Comparison of ENCODE assay signal across 8 cellular contexts in genomic region chr2:65064728-65065552, GRCh38. TPM values are rescaled to one million over a fixed set of nuclear protein-coding genes. Genes with fewer than 3 reads are reported as not detected.
DNase-seq lines count a peak whose midpoint lies in the region; ATAC-seq and TF ChIP-seq lines count a peak whose summit lies in the region.

No MANE protein-coding gene starts in this region.

- H3K4me3 Mint-ChIP-seq in activated T-helper 1 cell treated with anti-CD3 and anti-CD28 coated beads, Interleukin-12 subunit alpha, Interleukin-12 subunit beta, Interleukin-2, Interleukin-4 antibody, amounts not matched to agents 30 ng/mL and 10 ng/mL and 1 ng/mL, durations not matched to agents 14 hours and 24 hours and 36 hours: no peak overlapping the region

- no peaks in the 10 kb centered on the region for H3K9me3 Mint-ChIP-seq in activated T-helper 1 cell treated with anti-CD3 and anti-CD28 coated beads, Interleukin-12 subunit alpha, Interleukin-12 subunit beta, Interleukin-2, Interleukin-4 antibody, amounts not matched to agents 30 ng/mL and 10 ng/mL and 1 ng/mL, durations not matched to agents 14 hours and 24 hours and 36 hours

- H3K4me3 ChIP-seq in foreskin fibroblast (ENCODE audit: low read depth in 1 of 2, low read length in 2 of 2): peak overlapping the region; percentile 12 to 13

- H3K4me1 Mint-ChIP-seq in activated T-helper 1 cell treated with anti-CD3 and anti-CD28 coated beads, Interleukin-12 subunit alpha, Interleukin-12 subunit beta, Interleukin-2, Interleukin-4 antibody, amounts not matched to agents 30 ng/mL and 10 ng/mL and 1 ng/mL, durations not matched to agents 14 hours and 24 hours and 36 hours (ENCODE audit: low read depth): peaks cover 38% of the 10 kb centered on the region

- peak; percentile 11 for DNase-seq in COR-L47 (lab: John Stamatoyannopoulos, UW)
- peak; percentile 66 for DNase-seq in NCI-H460 (ENCODE audit: extremely low read depth, low read depth)
- DNase-seq in activated T-helper 1 cell treated with anti-CD3 and anti-CD28 coated beads, Interleukin-12 subunit alpha, Interleukin-12 subunit beta, Interleukin-2, Interleukin-4 antibody, amounts not matched to agents 30 ng/mL and 10 ng/mL and 1 ng/mL, durations not matched to agents 14 hours and 24 hours and 36 hours (ENCODE audit: low spot score): peak; percentile 38
- peak; percentile 89 to 93 for DNase-seq in foreskin fibroblast
- DNase-seq in nucleus accumbens (lab: John Stamatoyannopoulos, UW): peak in 45 of 56 donors; percentile 9 to 84 (median 42)

- peak overlapping the region; percentile 68 for H3K27ac Mint-ChIP-seq in activated T-helper 1 cell treated with anti-CD3 and anti-CD28 coated beads, Interleukin-12 subunit alpha, Interleukin-12 subunit beta, Interleukin-2, Interleukin-4 antibody, amounts not matched to agents 30 ng/mL and 10 ng/mL and 1 ng/mL, durations not matched to agents 14 hours and 24 hours and 36 hours

- H3K27me3 Mint-ChIP-seq in activated T-helper 1 cell treated with anti-CD3 and anti-CD28 coated beads, Interleukin-12 subunit alpha, Interleukin-12 subunit beta, Interleukin-2, Interleukin-4 antibody, amounts not matched to agents 30 ng/mL and 10 ng/mL and 1 ng/mL, durations not matched to agents 14 hours and 24 hours and 36 hours (ENCODE audit: insufficient read depth): peaks cover 4% of the 10 kb centered on the region

- intact Hi-C loops in activated T-helper 1 cell treated with anti-CD3 and anti-CD28 coated beads, Interleukin-12 subunit alpha, Interleukin-12 subunit beta, Interleukin-2, Interleukin-4 antibody, amounts not matched to agents 30 ng/mL and 10 ng/mL and 1 ng/mL, durations not matched to agents 14 hours and 24 hours and 36 hours (cut with micrococcal nuclease): loop anchor here (1.0 kb wide), 4 partner anchors 65 to 508 kb away; partner anchors contain the start of gene RAB1A

- peak; percentile 61 for TF ChIP-seq CTCF in foreskin fibroblast (IDR thresholded peaks at IDR 0.05; ENCODE audit: low read depth, low read length)

- no peaks in the 10 kb centered on the region for H3K36me3 Mint-ChIP-seq in activated T-helper 1 cell treated with anti-CD3 and anti-CD28 coated beads, Interleukin-12 subunit alpha, Interleukin-12 subunit beta, Interleukin-2, Interleukin-4 antibody, amounts not matched to agents 30 ng/mL and 10 ng/mL and 1 ng/mL, durations not matched to agents 14 hours and 24 hours and 36 hours (ENCODE audit: low read depth)

- ATAC-seq in GM19023 (IDR thresholded peaks at IDR 0.05; ENCODE audit: unreplicated experiment): peak; percentile 75
- peak; percentile 74 for ATAC-seq in HG03103 (IDR thresholded peaks at IDR 0.05; ENCODE audit: low read depth, unreplicated experiment)
- ATAC-seq in HG03025 (IDR thresholded peaks at IDR 0.05; ENCODE audit: low FRiP score, unreplicated experiment): no peak

RNA-seq across cellular contexts. Expression of gene CEP68, which starts 8.7 kb away (rescaled TPM):
- 7.3 and 8.0 TPM in 2 replicates for total RNA-seq in NCI-H460 (2014; rRNA removed; shearing (Covaris generic))
- 10.7 and 12.3 TPM in 2 replicates for polyA plus RNA-seq in NCI-H460 (2014; cell fraction: nucleus; rRNA removed)
- 4.0 and 5.5 TPM in 2 replicates for total RNA-seq in activated T-helper 1 cell treated with anti-CD3 and anti-CD28 coated beads, Interleukin-12 subunit alpha, Interleukin-12 subunit beta, Interleukin-2, Interleukin-4 antibody, amounts not matched to agents 30 ng/mL and 10 ng/mL and 1 ng/mL, durations not matched to agents 14 hours and 24 hours and 36 hours

Comparison
In these comparisons a context has a peak if more than half of its experiments do, and no peak if none do; other contexts are left out.
1. DNase-seq: peak in every context shown above with its lines; median percentile 91 in foreskin fibroblast; 66 in NCI-H460; 42 in nucleus accumbens; 38 in activated T-helper 1 cell treated with anti-CD3 and anti-CD28 coated beads, Interleukin-12 subunit alpha, Interleukin-12 subunit beta, Interleukin-2, Interleukin-4 antibody, amounts not matched to agents 30 ng/mL and 10 ng/mL and 1 ng/mL, durations not matched to agents 14 hours and 24 hours and 36 hours; 11 in COR-L47.